ENCODE assay signal across 19 cellular contexts in the genomic region with DNA sequence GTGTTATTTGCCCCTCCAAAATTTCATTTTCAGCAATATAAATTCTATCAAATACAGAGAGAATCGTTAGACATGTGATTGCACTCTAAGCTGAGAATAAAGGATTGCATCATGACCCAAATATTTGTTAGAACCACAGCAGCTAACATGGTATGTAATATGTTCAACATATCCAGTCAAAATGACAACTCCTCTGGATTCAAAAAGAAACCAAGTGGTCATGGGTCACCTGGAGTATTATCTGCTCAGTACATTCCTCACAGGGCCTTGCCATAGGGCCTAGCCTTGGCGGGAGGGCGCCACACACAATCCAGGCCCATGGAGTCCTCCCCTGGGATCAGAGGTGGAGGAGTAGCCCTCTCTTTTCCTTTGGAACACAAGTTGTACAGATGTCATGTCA.
DNase-seq lines count a peak whose midpoint lies in the region; ATAC-seq and TF ChIP-seq lines count a peak whose summit lies in the region.
"Had no signal": no experiment of that assay in that cellular context is flagged by ENCODE, and none has a peak within 500 bp of the region (broad histone marks: within the 10 kb centered on the region; RNA-seq: fewer than 3 reads in every experiment).

No MANE protein-coding gene starts in this region.

- H3K4me1 Mint-ChIP-seq in type B pancreatic cell (ENCODE audit: unreplicated experiment) = peaks cover 30% of the 10 kb centered on the region

- H3K4me3 ChIP-seq in HEK293 (ENCODE audit: low read depth, low read length) (no peak overlapping the region), astrocyte of the cerebellum (ENCODE audit: low read depth, low read length) (no peak overlapping the region), fibroblast of the aortic adventitia (ENCODE audit: low read depth, low read length) (no peak overlapping the region)
- H3K4me3 ChIP-seq: skin epidermis, transverse colon had no signal

- no peak for ATAC-seq in GM21723 (IDR thresholded peaks at IDR 0.05; ENCODE audit: unreplicated experiment)
- ATAC-seq: left lobe of liver had no signal

- no peak overlapping the region for H3K4me3 Mint-ChIP-seq in type B pancreatic cell
- H3K4me3 Mint-ChIP-seq: CD14-positive monocyte; dendritic cell treated with granulocyte-macrophage colony-stimulating factor and Interleukin-4, amounts not matched to agents 40 ng/mL and 50 ng/mL, for 4 days; T-helper 1 cell treated with Interleukin-12 subunit alpha and Interleukin-12 subunit beta and Interleukin-4 antibody, amounts not matched to agents 30 μg/mL and 1 μg/mL, for 36 hours had no signal

- H3K36me3 ChIP-seq in HEK293 (ENCODE audit: control insufficient read depth in 2 of 2, insufficient read depth in 1 of 2, low read length in 2 of 2) = no peaks in the 10 kb centered on the region
- H3K36me3 ChIP-seq: transverse colon had no signal

- TF ChIP-seq CTCF in HEK293 (tag by site-specific recombination; IDR thresholded peaks at IDR 0.05) = no peak
- TF ChIP-seq CTCF in astrocyte of the cerebellum (IDR thresholded peaks at IDR 0.05; ENCODE audit: low read depth, low read length, missing control alignments) = no peak
- TF ChIP-seq CTCF in fibroblast of the aortic adventitia (IDR thresholded peaks at IDR 0.05; ENCODE audit: insufficient read depth, low read length) = no peak
- no peak for TF ChIP-seq CTCF in type B pancreatic cell (conservative IDR thresholded peaks at IDR 0.05)

- in situ Hi-C loops in astrocyte of the cerebellum (cut with HindIII; ENCODE audit: low sequenced_read_pairs) = no loop called here

- peaks cover 8% of the 10 kb centered on the region for H3K9me3 Mint-ChIP-seq in type B pancreatic cell

- H3K9me3 ChIP-seq in HEK293 (ENCODE audit: control insufficient read depth, insufficient read depth, low read depth, low read length) = no peaks in the 10 kb centered on the region
- H3K9me3 ChIP-seq: transverse colon had no signal

- H3K36me3 Mint-ChIP-seq in type B pancreatic cell = peaks cover 4% of the 10 kb centered on the region
- H3K36me3 Mint-ChIP-seq: CD14-positive monocyte had no signal

- CTCF ChIA-PET in HEK293 (lab: Yijun Ruan, JAX) = no interaction called here

- no peak overlapping the region for H3K27ac Mint-ChIP-seq in type B pancreatic cell
- H3K27ac Mint-ChIP-seq: CD14-positive monocyte; dendritic cell treated with granulocyte-macrophage colony-stimulating factor and Interleukin-4, amounts not matched to agents 40 ng/mL and 50 ng/mL, for 4 days; T-helper 1 cell treated with Interleukin-12 subunit alpha and Interleukin-12 subunit beta and Interleukin-4 antibody, amounts not matched to agents 30 μg/mL and 1 μg/mL, for 36 hours had no signal

- no peaks in the 10 kb centered on the region for H3K4me1 ChIP-seq in HEK293 (ENCODE audit: control insufficient read depth, insufficient read depth, low read length)

- POLR2A ChIA-PET in HEK293 (lab: Yijun Ruan, JAX) = no interaction called here

- no peak overlapping the region for H3K27ac ChIP-seq in HEK293 (ENCODE audit: extremely low read depth, low read depth, low read length)
- H3K27ac ChIP-seq: skin epidermis, transverse colon had no signal

- DNase-seq in astrocyte of the cerebellum (ENCODE audit: low read depth) = peak; percentile 11
- peak; percentile 37 for DNase-seq in fibroblast of the aortic adventitia (ENCODE audit: low read depth)
- DNase-seq in type B pancreatic cell (ENCODE audit: extremely low spot score, unreplicated experiment) = peak; percentile 47
- DNase-seq in GDM1 (lab: John Stamatoyannopoulos, UW) = no peak
- no peak for DNase-seq in iPS-NIHi7 (ENCODE audit: extremely low spot score)
- DNase-seq: activated CD4-positive, alpha-beta T cell treated with anti-CD3 and anti-CD28 coated beads for 1 hour; activated effector memory CD4-positive, alpha-beta T cell treated with anti-CD3 and anti-CD28 coated beads, Interleukin-2, amount 50 U/mL, for 16 hours; DMS53; NCI-H1092; NCI-H2171; occipital lobe; transverse colon had no signal

- peaks cover 6% of the 10 kb centered on the region for H3K27me3 Mint-ChIP-seq in type B pancreatic cell
- H3K27me3 Mint-ChIP-seq: dendritic cell treated with granulocyte-macrophage colony-stimulating factor and Interleukin-4, amounts not matched to agents 40 ng/mL and 50 ng/mL, for 4 days had no signal

TF ChIP-seq in HEK293, 187 proteins besides CTCF, POLR2A, EP300 and RAD21:
- TF ChIP-seq, protein P1, sequence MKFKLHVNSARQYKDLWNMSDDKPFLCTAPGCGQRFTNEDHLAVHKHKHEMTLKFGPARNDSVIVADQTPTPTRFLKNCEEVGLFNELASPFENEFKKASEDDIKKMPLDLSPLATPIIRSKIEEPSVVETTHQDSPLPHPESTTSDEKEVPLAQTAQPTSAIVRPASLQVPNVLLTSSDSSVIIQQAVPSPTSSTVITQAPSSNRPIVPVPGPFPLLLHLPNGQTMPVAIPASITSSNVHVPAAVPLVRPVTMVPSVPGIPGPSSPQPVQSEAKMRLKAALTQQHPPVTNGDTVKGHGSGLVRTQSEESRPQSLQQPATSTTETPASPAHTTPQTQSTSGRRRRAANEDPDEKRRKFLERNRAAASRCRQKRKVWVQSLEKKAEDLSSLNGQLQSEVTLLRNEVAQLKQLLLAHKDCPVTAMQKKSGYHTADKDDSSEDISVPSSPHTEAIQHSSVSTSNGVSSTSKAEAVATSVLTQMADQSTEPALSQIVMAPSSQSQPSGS (tag by site-specific recombination; IDR thresholded peaks at IDR 0.05; ENCODE audit: low read depth) = 0 out of 2 replicates have a peak, but pooled peaks have one; percentile 38
- TF ChIP-seq ZNF140 (tag by site-specific recombination; IDR thresholded peaks at IDR 0.05) (no peak), GLIS1 (tag by site-specific recombination; IDR thresholded peaks at IDR 0.05) (0 out of 2 replicates have a peak, but pooled peaks have one; percentile 9), ZNF571 (tag by site-specific recombination; IDR thresholded peaks at IDR 0.05) (no peak)
TF ChIP-seq in HEK293: peak in this region for 2.

Comparison
In these comparisons a context has a peak if more than half of its experiments do, and no peak if none do; other contexts are left out.
1. DNase-seq: peak in astrocyte of the cerebellum (single experiment), fibroblast of the aortic adventitia (single experiment) and type B pancreatic cell (single experiment); none in GDM1 (single experiment) and iPS-NIHi7 (single experiment).